ENCODE assay signal across 8 cellular contexts in the genomic region with DNA sequence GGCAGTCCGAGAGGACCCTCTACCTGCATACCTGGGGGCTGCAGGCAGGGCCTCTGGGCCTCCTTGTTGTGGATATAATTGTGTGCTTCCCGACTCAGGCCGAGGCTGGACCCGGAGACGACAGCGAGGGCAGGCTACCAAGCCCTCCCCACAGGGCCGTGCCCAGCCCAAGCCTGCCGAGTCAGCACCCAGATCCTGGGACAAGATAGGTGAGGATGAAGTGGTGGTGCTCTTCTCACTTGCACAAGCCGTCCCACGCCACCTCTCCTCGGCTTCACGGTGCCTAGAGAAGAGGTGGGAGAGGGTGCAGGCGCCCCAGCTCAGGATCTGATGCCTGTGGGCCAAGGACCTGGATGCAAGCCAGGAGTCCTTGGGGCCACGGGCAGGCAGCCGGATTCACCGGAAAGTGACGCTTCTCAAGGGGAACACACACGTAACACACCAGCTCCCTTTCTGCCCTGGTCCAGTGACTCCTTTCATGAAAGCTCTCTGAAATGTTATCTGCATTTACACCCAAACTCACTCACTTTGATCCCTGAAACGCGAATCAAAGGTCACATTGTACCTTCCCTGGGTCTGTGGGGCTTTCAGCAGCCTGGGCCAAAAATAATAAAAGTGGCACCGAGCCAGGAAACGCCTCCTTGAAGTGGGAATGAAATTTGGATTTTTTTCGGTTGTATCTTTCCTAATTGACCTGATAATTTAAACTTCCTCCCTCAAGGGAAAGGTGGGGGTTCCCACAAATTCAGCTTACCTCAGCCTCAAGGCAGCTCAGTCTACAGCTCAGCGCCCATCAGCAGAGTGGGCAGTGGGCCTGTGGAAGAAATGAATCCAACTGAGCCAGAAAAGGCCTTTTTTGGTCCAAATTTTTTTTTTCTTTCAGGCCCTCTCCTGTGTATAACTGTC. TPM values are rescaled to one million over a fixed set of nuclear protein-coding genes. Genes with fewer than 3 reads are reported as not detected.
A peak's percentile ranks its signal among the peaks of the same experiment; 100 is the strongest.
DNase-seq lines count a peak whose midpoint lies in the region; ATAC-seq and TF ChIP-seq lines count a peak whose summit lies in the region.

No MANE protein-coding gene starts in this region.

- H3K9ac ChIP-seq in HUES6 (ENCODE audit: low read length), result peak overlapping the region; percentile 79

- H3K4me1 ChIP-seq in HUES6 (ENCODE audit: control insufficient read depth, insufficient read depth, low read length), result peaks cover 25% of the 10 kb centered on the region

- peak overlapping the region; percentile 98 for H3K4me3 Mint-ChIP-seq in activated naive CD8-positive, alpha-beta T cell treated with anti-CD3 and anti-CD28 coated beads, Interleukin-2, amount 50 U/mL, for 24 hours

- no peaks in the 10 kb centered on the region for H3K9me3 ChIP-seq in HUES6 (ENCODE audit: control insufficient read depth, insufficient read depth, low read depth, low read length)

- no peak for TF ChIP-seq CTCF in retinal pigment epithelial cell (conservative IDR thresholded peaks at IDR 0.05; ENCODE audit: low read depth, low read length)

- H3K27me3 Mint-ChIP-seq in activated naive CD8-positive, alpha-beta T cell treated with anti-CD3 and anti-CD28 coated beads, Interleukin-2, amount 50 U/mL, for 24 hours, result no peaks in the 10 kb centered on the region

- DNase-seq in Caki2 (ENCODE audit: low read depth), result peak; percentile 77
- DNase-seq in SK-MEL-5 (ENCODE audit: low read depth, low spot score), result peak; percentile 86
- peak; percentile 74 for DNase-seq in activated naive CD8-positive, alpha-beta T cell treated with anti-CD3 and anti-CD28 coated beads, Interleukin-2, amount 50 U/mL, for 24 hours
- DNase-seq in left ventricle myocardium superior, result peak; percentile 68
- DNase-seq in retinal pigment epithelial cell (ENCODE audit: low read depth), result no peak
- no peak for DNase-seq in superior temporal gyrus (ENCODE audit: extremely low spot score)

- H3K27me3 ChIP-seq in HUES6 (ENCODE audit: control insufficient read depth, insufficient read depth, low read length), result no peaks in the 10 kb centered on the region

- peak overlapping the region; percentile 86 for H3K4me3 ChIP-seq in HUES6 (ENCODE audit: low read depth, low read length)
- H3K4me3 ChIP-seq in retinal pigment epithelial cell (ENCODE audit: low read length), result peak overlapping the region; percentile 64

- ATAC-seq in GM19467 (IDR thresholded peaks at IDR 0.05; ENCODE audit: unreplicated experiment) (peak; percentile 10), left ventricle myocardium superior (peak; percentile 14)
- peak; percentile 38 for ATAC-seq in activated naive CD8-positive, alpha-beta T cell treated with anti-CD3 and anti-CD28 coated beads, Interleukin-2, amount 50 U/mL, for 24 hours

- peak overlapping the region; percentile 72; the same call in 1 of the 2 replicates for H3K27ac ChIP-seq in HUES6 (ENCODE audit: low read depth, low read length)

- intact Hi-C loops in left ventricle myocardium superior (cut with micrococcal nuclease), result no loop called here

- peaks cover 44% of the 10 kb centered on the region for H3K4me1 Mint-ChIP-seq in activated naive CD8-positive, alpha-beta T cell treated with anti-CD3 and anti-CD28 coated beads, Interleukin-2, amount 50 U/mL, for 24 hours

- H3K36me3 Mint-ChIP-seq in activated naive CD8-positive, alpha-beta T cell treated with anti-CD3 and anti-CD28 coated beads, Interleukin-2, amount 50 U/mL, for 24 hours (ENCODE audit: low read depth), result peaks cover 20% of the 10 kb centered on the region

- H3K9me3 Mint-ChIP-seq in activated naive CD8-positive, alpha-beta T cell treated with anti-CD3 and anti-CD28 coated beads, Interleukin-2, amount 50 U/mL, for 24 hours, result no peaks in the 10 kb centered on the region

- in situ Hi-C loops in Caki2 (cut with HindIII; ENCODE audit: low pct_unique_long_range_greater_than_20kb, low sequenced_read_pairs) (no loop called here), SK-MEL-5 (cut with HindIII; ENCODE audit: low pct_unique_long_range_greater_than_20kb, low sequenced_read_pairs) (no loop called here)

- H3K36me3 ChIP-seq in HUES6 (ENCODE audit: control insufficient read depth, insufficient read depth, low read length), result peaks cover 21% of the 10 kb centered on the region

- peak overlapping the region; percentile 91 for H3K27ac Mint-ChIP-seq in activated naive CD8-positive, alpha-beta T cell treated with anti-CD3 and anti-CD28 coated beads, Interleukin-2, amount 50 U/mL, for 24 hours

RNA-seq across cellular contexts. Expression of a gene that starts 1.1 kb away (rescaled TPM):
- total RNA-seq in Caki2 (2014; rRNA removed; shearing (Covaris generic); ENCODE audit: low replicate concordance), result 42.7 and 52.6 TPM in 2 replicates
- 6.2 and 8.7 TPM in 2 replicates for total RNA-seq in SK-MEL-5 (2014; rRNA removed; shearing (Covaris generic))
- polyA plus RNA-seq in SK-MEL-5 (2015; cell fraction: cytosol; rRNA removed), result 8.4 and 8.6 TPM in 2 replicates
- polyA plus RNA-seq in SK-MEL-5 (2015; cell fraction: nucleus; rRNA removed), result 6.6 and 13.2 TPM in 2 replicates
- 3.4 TPM for total RNA-seq in left ventricle myocardium superior

RNA-seq across cellular contexts. Expression of a gene that starts 1.1 kb away (rescaled TPM):
- total RNA-seq in Caki2 (2014; rRNA removed; shearing (Covaris generic); ENCODE audit: low replicate concordance), result 4.2 and 6.6 TPM in 2 replicates
- 7.1 and 10.6 TPM in 2 replicates for total RNA-seq in SK-MEL-5 (2014; rRNA removed; shearing (Covaris generic))
- polyA plus RNA-seq in SK-MEL-5 (2015; cell fraction: cytosol; rRNA removed), result 11.5 and 16.8 TPM in 2 replicates
- 25.7 and 28.9 TPM in 2 replicates for polyA plus RNA-seq in SK-MEL-5 (2015; cell fraction: nucleus; rRNA removed)
- 8.0 TPM for total RNA-seq in left ventricle myocardium superior

Comparison
In these comparisons a context has a peak if more than half of its experiments do, and no peak if none do; other contexts are left out.
1. DNase-seq: peak in Caki2 (single experiment), SK-MEL-5 (single experiment), activated naive CD8-positive, alpha-beta T cell treated with anti-CD3 and anti-CD28 coated beads, Interleukin-2, amount 50 U/mL, for 24 hours (single experiment) and left ventricle myocardium superior (single experiment); none in retinal pigment epithelial cell (single experiment) and superior temporal gyrus (single experiment).
2. Peak in every context shown above with its lines, with median percentiles within 50 percentile points of each other: ATAC-seq.